Comparison of ENCODE assay signal across 8 cellular contexts in genomic region chrX:154534526-154535322, GRCh38. TPM values are rescaled to one million over a fixed set of nuclear protein-coding genes. Genes with fewer than 3 reads are reported as not detected.
A peak's percentile ranks its signal among the peaks of the same experiment; 100 is the strongest.
DNase-seq lines count a peak whose midpoint lies in the region; ATAC-seq and TF ChIP-seq lines count a peak whose summit lies in the region.

No MANE protein-coding gene starts in this region.

- CTCF ChIA-PET in RWPE1 (lab: Yijun Ruan, JAX) = interaction anchor here (0.8 to 2.5 kb wide), 3 partner anchors 71 to 161 kb away, joined by 3 to 11 read pairs (median 3); partner anchors contain the start of gene FLNA

- TF ChIP-seq CTCF in LNCAP (IDR thresholded peaks at IDR 0.05) (peak; percentile 84), RWPE1 (conservative IDR thresholded peaks at IDR 0.05; ENCODE audit: low read depth) (peak; percentile 87), neutrophil (IDR thresholded peaks at IDR 0.05) (peak; percentile 98)

- ATAC-seq in GM21825 (IDR thresholded peaks at IDR 0.05; ENCODE audit: unreplicated experiment) = peak; percentile 90

- H3K4me1 ChIP-seq in neutrophil (ENCODE audit: control insufficient read depth in 1 of 2, insufficient read depth in 1 of 2, low read depth in 1 of 2, low read length in 1 of 2) = peaks cover 26 to 35% of the 10 kb centered on the region in 2 experiments

- H3K27me3 ChIP-seq in neutrophil = no peaks in the 10 kb centered on the region

- peaks cover 62% of the 10 kb centered on the region for H3K36me3 ChIP-seq in neutrophil

- no peaks in the 10 kb centered on the region for H3K9me3 ChIP-seq in neutrophil

- peak overlapping the region; percentile 43 for H3K27ac ChIP-seq in RWPE1
- H3K27ac ChIP-seq in neutrophil = peak overlapping the region; percentile 76

- POLR2A ChIA-PET in RWPE1 (lab: Yijun Ruan, JAX; ENCODE audit: low non-redundant PET) = no interaction called here

- H3K4me3 ChIP-seq in neutrophil (ENCODE audit: low read depth in 1 of 2, low read length in 1 of 2) = no peak overlapping the region

- DNase-seq in Daoy (ENCODE audit: low read depth) = peak; percentile 80
- DNase-seq in RWPE1 (ENCODE audit: low spot score) = peak; percentile 57
- DNase-seq in activated T-helper 1 cell treated with Interleukin-2 at 50 U/mL for 16 hours (ENCODE audit: low read depth) = peak; percentile 85
- peak; percentile 73 for DNase-seq in fibroblast of peridontal ligament (ENCODE audit: extremely low read depth)
- peak; percentile 81 for DNase-seq in superior temporal gyrus (ENCODE audit: extremely low spot score)

RNA-seq across cellular contexts. Expression of gene G6PD, which starts 11.9 kb away (rescaled TPM):
- total RNA-seq in Daoy (2014; rRNA removed; shearing (Covaris generic)) = 18.6 and 19.1 TPM in 2 replicates

RNA-seq across cellular contexts. Expression of gene IKBKG, which starts 12.7 kb away (rescaled TPM):
- 28.1 and 37.7 TPM in 2 replicates for total RNA-seq in Daoy (2014; rRNA removed; shearing (Covaris generic))

RNA-seq across cellular contexts. Expression of gene FAM3A, which starts 18.7 kb away (rescaled TPM):
- total RNA-seq in Daoy (2014; rRNA removed; shearing (Covaris generic)) = 8.2 and 11.3 TPM in 2 replicates

RNA-seq across cellular contexts. Expression of gene SLC10A3, which starts 44.3 kb away (rescaled TPM):
- total RNA-seq in Daoy (2014; rRNA removed; shearing (Covaris generic)) = 15.7 and 22.6 TPM in 2 replicates

RNA-seq across cellular contexts. Expression of gene UBL4A, which starts 48.3 kb away (rescaled TPM):
- 36.6 and 54.3 TPM in 2 replicates for total RNA-seq in Daoy (2014; rRNA removed; shearing (Covaris generic))
